ENCODE assay signal across 13 cellular contexts in the genomic region with DNA sequence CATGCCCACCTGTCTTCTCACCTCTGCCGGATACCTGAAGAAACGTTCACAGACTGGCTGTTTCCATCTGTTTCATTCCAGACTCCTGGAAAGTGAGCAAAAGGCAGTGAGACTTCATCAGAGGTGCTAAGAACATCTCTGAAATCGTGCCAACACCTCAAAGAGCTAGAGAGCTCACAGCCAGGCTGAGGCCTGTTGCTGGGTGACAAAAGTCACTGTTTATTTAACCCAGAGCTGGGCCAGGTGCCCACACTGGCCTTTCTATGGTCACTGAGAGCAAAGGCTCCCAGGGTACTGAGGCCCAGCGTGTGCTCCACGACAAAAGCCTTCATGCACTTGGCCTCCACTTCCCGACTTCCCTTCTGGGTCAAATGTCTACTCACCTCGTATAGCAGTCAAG. TPM values are rescaled to one million over a fixed set of nuclear protein-coding genes. Genes with fewer than 3 reads are reported as not detected.
DNase-seq lines count a peak whose midpoint lies in the region; ATAC-seq and TF ChIP-seq lines count a peak whose summit lies in the region.
"Had no signal": no experiment of that assay in that cellular context is flagged by ENCODE, and none has a peak within 500 bp of the region (broad histone marks: within the 10 kb centered on the region; RNA-seq: fewer than 3 reads in every experiment).

No MANE protein-coding gene starts in this region.

- ATAC-seq in left lung = peak; percentile 63
- ATAC-seq in thoracic aorta (ENCODE audit: insufficient number of reproducible peaks, low FRiP score, low read depth) = no peak
- ATAC-seq: natural killer cell; stimulated activated memory B cell treated with anti-CD40 and anti-IgM and Interleukin-4, amounts not matched to agents 10 μg/mL and 1 μg/mL and 100 μg/mL, for 72 hours had no signal

- H3K4me3 ChIP-seq in left lung (no peak overlapping the region), thoracic aorta (peak overlapping the region; percentile 19)
- H3K4me3 ChIP-seq: SJCRH30 had no signal

- peak overlapping the region; percentile 25 for H3K27ac ChIP-seq in VCaP
- H3K27ac ChIP-seq in left lung = peak overlapping the region; percentile 56 to 67
- peak overlapping the region; percentile 90 to 91 for H3K27ac ChIP-seq in thoracic aorta
- H3K27ac ChIP-seq: SJCRH30 had no signal

- H3K9me3 ChIP-seq in left lung (no peaks in the 10 kb centered on the region), thoracic aorta (no peaks in the 10 kb centered on the region)
- H3K9me3 ChIP-seq: SJCRH30 had no signal

- intact Hi-C loops in left lung (cut with DNase I) = no loop called here

- H3K36me3 ChIP-seq in left lung = no peaks in the 10 kb centered on the region
- no peaks in the 10 kb centered on the region for H3K36me3 ChIP-seq in thoracic aorta

- peak; percentile 12 for DNase-seq in NCI-H146 (lab: John Stamatoyannopoulos, UW)
- no peak for DNase-seq in NCI-H146 treated with DMSO at 0.1 percent for 48 hours (lab: John Stamatoyannopoulos, UW; ENCODE audit: unreplicated experiment)
- peak in 1 of 2 donors; percentile 62 for DNase-seq in left lung
- no peak for DNase-seq in thoracic aorta (ENCODE audit: low spot score)
- DNase-seq in DMS114 treated with DMSO at 0.1 percent for 48 hours (lab: John Stamatoyannopoulos, UW; ENCODE audit: unreplicated experiment) = no peak
- no peak for DNase-seq in OCI-M1 (lab: John Stamatoyannopoulos, UW)
- no peak for DNase-seq in NCI-H1436 treated with DMSO at 0.1 percent for 48 hours (lab: John Stamatoyannopoulos, UW)
- DNase-seq: activated CD4-positive, CD25-positive, alpha-beta regulatory T cell; natural killer cell; NCI-H2081 treated with DMSO at 0.1 percent for 48 hours had no signal

- peaks cover 0 to 18% of the 10 kb centered on the region in 2 donors for H3K27me3 ChIP-seq in left lung
- no peaks in the 10 kb centered on the region for H3K27me3 ChIP-seq in thoracic aorta (replicated peaks; ENCODE audit: insufficient read depth)
- H3K27me3 ChIP-seq: SJCRH30 had no signal

- H3K4me1 ChIP-seq in left lung (peaks cover 0 to 15% of the 10 kb centered on the region in 2 donors), thoracic aorta (ENCODE audit: control insufficient read depth in 1 of 2, low read depth in 2 of 2) (peaks cover 14 to 60% of the 10 kb centered on the region in 2 donors)

- no peak for TF ChIP-seq CTCF in VCaP (conservative IDR thresholded peaks at IDR 0.05)
- no peak for TF ChIP-seq CTCF in left lung (IDR thresholded peaks at IDR 0.05)
- TF ChIP-seq CTCF in thoracic aorta (IDR thresholded peaks at IDR 0.05) = no peak

RNA-seq across cellular contexts. Expression of a gene that starts 3.7 kb away (rescaled TPM):
- total RNA-seq in left lung (1 to 10 TPM; 1.0 to 1.6 TPM), thoracic aorta (1 to 10 TPM; 1.4 to 5.4 TPM)

RNA-seq across cellular contexts. Expression of a gene that starts 54.8 kb away (rescaled TPM):
- total RNA-seq in left lung = 100 to 1,000 TPM in 1 of 2 donors, 10 to 100 TPM in 1; 89.1 to 113 TPM
- total RNA-seq in thoracic aorta = 100 to 1,000 TPM in 1 of 2 donors, 10 to 100 TPM in 1; 70.8 to 135 TPM

Comparison
In these comparisons a context has a peak if more than half of its experiments do, and no peak if none do; other contexts are left out.
1. H3K27ac ChIP-seq: peak in every context shown above with its lines; median percentile 90 in thoracic aorta; 62 in left lung; 25 in VCaP.